13 cellular contexts compared by ENCODE assay signal in genomic region chr11:117217141-117217609, GRCh38. TPM values are rescaled to one million over a fixed set of nuclear protein-coding genes. Genes with fewer than 3 reads are reported as not detected.
A peak's percentile ranks its signal among the peaks of the same experiment; 100 is the strongest.
DNase-seq lines count a peak whose midpoint lies in the region; ATAC-seq and TF ChIP-seq lines count a peak whose summit lies in the region.
"Had no signal": no experiment of that assay in that cellular context is flagged by ENCODE, and none has a peak within 500 bp of the region (broad histone marks: within the 10 kb centered on the region; RNA-seq: fewer than 3 reads in every experiment).

No MANE protein-coding gene starts in this region.

- H2AK5ac ChIP-seq in mesendoderm (ENCODE audit: low read length), result no peak overlapping the region

- no peak overlapping the region for H3K23ac ChIP-seq in mesendoderm (ENCODE audit: low read length)

- H3K36me3 Mint-ChIP-seq in activated naive CD4-positive, alpha-beta T cell treated with anti-CD3 and anti-CD28 coated beads, Interleukin-2, amount 50 U/mL, for 72 hours, result peaks cover 11 to 19% of the 10 kb centered on the region in 2 donors

- ATAC-seq in activated naive CD4-positive, alpha-beta T cell treated with anti-CD3 and anti-CD28 coated beads, Interleukin-2, amount 50 U/mL, for 72 hours, result no peak
- peak; percentile 21 for ATAC-seq in thoracic aorta (ENCODE audit: insufficient number of reproducible peaks, low FRiP score, low read depth)
- ATAC-seq in GM19395 (IDR thresholded peaks at IDR 0.05; ENCODE audit: unreplicated experiment), result no peak

- no peak overlapping the region for H2BK15ac ChIP-seq in mesendoderm (replicated peaks; ENCODE audit: low read depth)

- no peak overlapping the region for H3K4ac ChIP-seq in mesendoderm (ENCODE audit: low read depth, low read length)

- H3K4me2 ChIP-seq in mesendoderm (ENCODE audit: low read length), result no peak overlapping the region
- H3K4me2 ChIP-seq: BLaER1 treated with 17β-estradiol and CSF1 and Interleukin-3, amounts not matched to agents 10 nM and 100 nM had no signal

- no peak overlapping the region for H4K5ac ChIP-seq in mesendoderm (ENCODE audit: low read length)

- H4K8ac ChIP-seq in mesendoderm (ENCODE audit: low read depth, low read length), result no peak overlapping the region

- H2BK120ac ChIP-seq in mesendoderm (ENCODE audit: low read depth, low read length), result no peak overlapping the region

- no CpG with 5 or more reads among the region's 5 CpGs for WGBS in mesendoderm (ENCODE audit: extremely low coverage, insufficient coverage, low lambda C conversion rate)

- DNase-seq in activated naive CD4-positive, alpha-beta T cell treated with anti-CD3 and anti-CD28 coated beads, Interleukin-2, amount 50 U/mL, for 72 hours (ENCODE audit: low spot score in 2 of 2), result no peak
- no peak for DNase-seq in activated naive CD4-positive, alpha-beta T cell (lab: John Stamatoyannopoulos, UW)
- DNase-seq in cardiac fibroblast (ENCODE audit: low read depth in 2 of 2) (peak; percentile 79 to 98), mesendoderm (peak; percentile 40), thoracic aorta (ENCODE audit: low spot score) (no peak), NCI-H1048 (lab: John Stamatoyannopoulos, UW) (no peak), substantia nigra (lab: John Stamatoyannopoulos, UW) (no peak)
- DNase-seq: foreskin melanocyte; NCI-H1694 treated with DMSO at 0.1 percent for 48 hours; stimulated activated CD4-positive, alpha-beta T cell treated with anti-CD3 and anti-CD28 coated beads, Interleukin-4, amount 100 ng/mL, for 24 hours had no signal

- no peak overlapping the region for H3K18ac ChIP-seq in mesendoderm (ENCODE audit: low read length)

- H3K27ac ChIP-seq in mesendoderm (ENCODE audit: low read depth, low read length) (no peak overlapping the region), thoracic aorta (peak overlapping the region; percentile 95 to 99), substantia nigra (ENCODE audit: low read depth, low read length, poor library complexity, severe bottlenecking) (no peak overlapping the region)
- H3K27ac ChIP-seq: BLaER1 treated with 17β-estradiol and CSF1 and Interleukin-3, amounts not matched to agents 10 nM and 100 nM had no signal

- H3K9me3 Mint-ChIP-seq in activated naive CD4-positive, alpha-beta T cell treated with anti-CD3 and anti-CD28 coated beads, Interleukin-2, amount 50 U/mL, for 72 hours, result no peaks in the 10 kb centered on the region

- no peaks in the 10 kb centered on the region for H3K4me1 ChIP-seq in mesendoderm (ENCODE audit: control insufficient read depth, low read depth, low read length)
- H3K4me1 ChIP-seq in thoracic aorta (ENCODE audit: control insufficient read depth in 1 of 2, low read depth in 2 of 2), result peaks cover 46 to 67% of the 10 kb centered on the region in 2 donors

- H2BK5ac ChIP-seq in mesendoderm (ENCODE audit: low read length), result no peak overlapping the region

- H3K79me1 ChIP-seq in mesendoderm (ENCODE audit: low read length), result no peaks in the 10 kb centered on the region

- TF ChIP-seq CTCF in cardiac fibroblast (IDR thresholded peaks at IDR 0.05; ENCODE audit: low read depth, low read length) (no peak), thoracic aorta (IDR thresholded peaks at IDR 0.05) (no peak)

- H3K4me3 ChIP-seq in cardiac fibroblast (replicated peaks in 1 of 2; ENCODE audit: low read depth in 2 of 2, low read length in 2 of 2) (no peak overlapping the region), mesendoderm (ENCODE audit: low read length) (no peak overlapping the region), thoracic aorta (peak overlapping the region; percentile 59)
- H3K4me3 ChIP-seq: BLaER1 treated with 17β-estradiol and CSF1 and Interleukin-3, amounts not matched to agents 10 nM and 100 nM had no signal

- H3K36me3 ChIP-seq in mesendoderm (ENCODE audit: control insufficient read depth, insufficient read depth, low read length), result peaks cover 9% of the 10 kb centered on the region
- H3K36me3 ChIP-seq in thoracic aorta, result peaks cover 8% of the 10 kb centered on the region

- no peaks in the 10 kb centered on the region for H3K27me3 ChIP-seq in mesendoderm (ENCODE audit: insufficient read depth, low read length, poor library complexity)
- no peaks in the 10 kb centered on the region for H3K27me3 ChIP-seq in thoracic aorta (replicated peaks; ENCODE audit: insufficient read depth)
- H3K27me3 ChIP-seq: BLaER1 treated with 17β-estradiol and CSF1 and Interleukin-3, amounts not matched to agents 10 nM and 100 nM had no signal

- no peak overlapping the region for H3K56ac ChIP-seq in mesendoderm (ENCODE audit: low read length)

- H3K79me2 ChIP-seq in mesendoderm (ENCODE audit: control insufficient read depth, insufficient read depth, low read length), result no peaks in the 10 kb centered on the region

- peak overlapping the region; percentile 53 to 69 for H3K27ac Mint-ChIP-seq in activated naive CD4-positive, alpha-beta T cell treated with anti-CD3 and anti-CD28 coated beads, Interleukin-2, amount 50 U/mL, for 72 hours
- H3K27ac Mint-ChIP-seq: activated naive CD8-positive, alpha-beta T cell had no signal

- H3K9ac ChIP-seq in mesendoderm (ENCODE audit: low read length), result no peak overlapping the region
- H3K9ac ChIP-seq: BLaER1 treated with 17β-estradiol and CSF1 and Interleukin-3, amounts not matched to agents 10 nM and 100 nM had no signal

- no peaks in the 10 kb centered on the region for H3K9me3 ChIP-seq in thoracic aorta
- H3K9me3 ChIP-seq: BLaER1 treated with 17β-estradiol and CSF1 and Interleukin-3, amounts not matched to agents 10 nM and 100 nM had no signal

RNA-seq across cellular contexts. Expression of gene PCSK7, which starts 14.7 kb away (rescaled TPM):
- total RNA-seq in activated naive CD4-positive, alpha-beta T cell treated with anti-CD3 and anti-CD28 coated beads, Interleukin-2, amount 50 U/mL, for 72 hours, result 100 to 1,000 TPM; 126 to 201 TPM
- polyA plus RNA-seq in mesendoderm (2013, experiment 1 of 2), result 15.6 TPM
- 15.8 TPM for polyA plus RNA-seq in mesendoderm (2013, experiment 2 of 2)
- 10 to 100 TPM; 41.4 to 90.2 TPM for total RNA-seq in thoracic aorta

RNA-seq across cellular contexts. Expression of gene RNF214, which starts 15.3 kb away (rescaled TPM):
- 10 to 100 TPM; 13.3 to 21.6 TPM for total RNA-seq in activated naive CD4-positive, alpha-beta T cell treated with anti-CD3 and anti-CD28 coated beads, Interleukin-2, amount 50 U/mL, for 72 hours
- polyA plus RNA-seq in mesendoderm (2013, experiment 1 of 2), result 16.9 TPM
- polyA plus RNA-seq in mesendoderm (2013, experiment 2 of 2), result 16.0 TPM
- 10 to 100 TPM; 14.6 to 21.8 TPM for total RNA-seq in thoracic aorta

RNA-seq across cellular contexts. Expression of gene TAGLN, which starts 18.0 kb away (rescaled TPM):
- 1 to 10 TPM; 1.5 to 5.4 TPM for total RNA-seq in activated naive CD4-positive, alpha-beta T cell treated with anti-CD3 and anti-CD28 coated beads, Interleukin-2, amount 50 U/mL, for 72 hours
- 928 TPM for polyA plus RNA-seq in mesendoderm (2013, experiment 1 of 2)
- polyA plus RNA-seq in mesendoderm (2013, experiment 2 of 2), result 989 TPM
- total RNA-seq in thoracic aorta, result over 10,000 TPM in 1 of 2 donors, 1,000 to 10,000 TPM in 1; 6,975 to 13,974 TPM

RNA-seq across cellular contexts. Expression of gene SIDT2, which starts 38.6 kb away (rescaled TPM):
- 10 to 100 TPM; 20.9 to 32.0 TPM for total RNA-seq in activated naive CD4-positive, alpha-beta T cell treated with anti-CD3 and anti-CD28 coated beads, Interleukin-2, amount 50 U/mL, for 72 hours
- 9.6 TPM for polyA plus RNA-seq in mesendoderm (2013, experiment 1 of 2)
- polyA plus RNA-seq in mesendoderm (2013, experiment 2 of 2), result 8.7 TPM
- total RNA-seq in thoracic aorta, result 10 to 100 TPM; 55.9 to 82.2 TPM

Comparison
In these comparisons a context has a peak if more than half of its experiments do, and no peak if none do; other contexts are left out.
1. DNase-seq: peak in cardiac fibroblast (2 of 2) and mesendoderm (single experiment); none in activated naive CD4-positive, alpha-beta T cell treated with anti-CD3 and anti-CD28 coated beads, Interleukin-2, amount 50 U/mL, for 72 hours (0 of 2), activated naive CD4-positive, alpha-beta T cell (0 of 4), thoracic aorta (single experiment), NCI-H1048 (single experiment) and substantia nigra (0 of 49).
2. H3K27ac ChIP-seq: peak in thoracic aorta (2 of 2); none in mesendoderm (single experiment) and substantia nigra (single experiment).
3. RNA of gene TAGLN, which starts 18.0 kb away (total RNA-seq): 6,975 to 13,974 TPM in thoracic aorta; 1.5 to 5.4 TPM in activated naive CD4-positive, alpha-beta T cell treated with anti-CD3 and anti-CD28 coated beads, Interleukin-2, amount 50 U/mL, for 72 hours; every median in the first group is over 1,000 times any median in the second.